21 cellular contexts compared by ENCODE assay signal in genomic region chr10:108616559-108617285, GRCh38.
"Had no signal": no experiment of that assay in that cellular context is flagged by ENCODE, and none has a peak within 500 bp of the region (broad histone marks: within the 10 kb centered on the region; RNA-seq: fewer than 3 reads in every experiment).

No MANE protein-coding gene starts in this region.

- H3K9me3 Mint-ChIP-seq: activated B cell treated with CpG ODN at 0.5 μM for 24 hours; activated naive CD4-positive, alpha-beta T cell treated with anti-CD3 and anti-CD28 coated beads, Interleukin-2, amount 10 ng/mL, durations not matched to agents 7 days and 5 days; memory B cell had no signal

- H3K4me1 ChIP-seq: esophagus muscularis mucosa, pancreas, thyroid gland, upper lobe of right lung had no signal

- H3K36me3 Mint-ChIP-seq: activated CD4-positive, alpha-beta memory T cell treated with anti-CD3 and anti-CD28 coated beads for 36 hours; activated naive CD4-positive, alpha-beta T cell treated with anti-CD3 and anti-CD28 coated beads, Interleukin-2, amount 10 ng/mL, durations not matched to agents 7 days and 5 days; memory B cell; natural killer cell treated with Interleukin-12 subunit alpha and Interleukin-12 subunit beta and Interleukin-15 and Interleukin-18, amount 100 ng/mL, for 72 hours had no signal

- H3K27me3 ChIP-seq: esophagus muscularis mucosa, pancreas, thyroid gland, upper lobe of right lung had no signal

- H3K27ac ChIP-seq: coronary artery, esophagus muscularis mucosa, pancreas, thyroid gland, upper lobe of right lung had no signal

- ATAC-seq: activated T-cell treated with anti-CD3 and anti-CD28 coated beads, Interleukin-2, amount 50 U/mL, for 72 hours; left colon; natural killer cell treated with Interleukin-12 subunit alpha and Interleukin-12 subunit beta and Interleukin-15 and Interleukin-18, amount 100 ng/mL, for 72 hours; pancreas; right cardiac atrium; stimulated activated naive CD8-positive, alpha-beta T cell treated with anti-CD3 and anti-CD28 coated beads, Interleukin-15, Interleukin-2, amounts not matched to agents 100 U/mL and 50 U/mL, for 24 hours; upper lobe of right lung had no signal

- H3K4me3 Mint-ChIP-seq: activated B cell treated with CpG ODN at 0.5 μM for 24 hours; activated CD4-positive, alpha-beta memory T cell treated with anti-CD3 and anti-CD28 coated beads for 36 hours; activated naive CD4-positive, alpha-beta T cell treated with anti-CD3 and anti-CD28 coated beads, Interleukin-2, amount 10 ng/mL, durations not matched to agents 7 days and 5 days; activated T-cell treated with anti-CD3 and anti-CD28 coated beads, Interleukin-2, amount 50 U/mL, for 72 hours; memory B cell; natural killer cell treated with Interleukin-12 subunit alpha and Interleukin-12 subunit beta and Interleukin-15 and Interleukin-18, amount 100 ng/mL, for 72 hours had no signal

- H3K36me3 ChIP-seq: esophagus muscularis mucosa, pancreas, thyroid gland, upper lobe of right lung had no signal

- H3K4me3 ChIP-seq: coronary artery, esophagus muscularis mucosa, pancreas, thyroid gland, upper lobe of right lung had no signal

- H3K27me3 Mint-ChIP-seq: activated B cell treated with CpG ODN at 0.5 μM for 24 hours; activated CD4-positive, alpha-beta memory T cell treated with anti-CD3 and anti-CD28 coated beads for 36 hours; activated naive CD4-positive, alpha-beta T cell treated with anti-CD3 and anti-CD28 coated beads, Interleukin-2, amount 10 ng/mL, durations not matched to agents 7 days and 5 days; memory B cell; natural killer cell treated with Interleukin-12 subunit alpha and Interleukin-12 subunit beta and Interleukin-15 and Interleukin-18, amount 100 ng/mL, for 72 hours had no signal

- DNase-seq: activated B cell treated with CpG ODN at 0.5 μM for 24 hours; activated CD4-positive, alpha-beta memory T cell treated with anti-CD3 and anti-CD28 coated beads for 36 hours; activated CD4-positive, alpha-beta T cell treated with anti-CD3 and anti-CD28 coated beads for 4 hours; activated effector memory CD4-positive, alpha-beta T cell treated with anti-CD3 and anti-CD28 coated beads, Interleukin-2, amount 50 U/mL, for 16 hours; activated naive CD4-positive, alpha-beta T cell treated with anti-CD3 and anti-CD28 coated beads, Interleukin-2, amount 10 ng/mL, durations not matched to agents 7 days and 5 days; activated T-cell treated with anti-CD3 and anti-CD28 coated beads, Interleukin-2, amount 50 U/mL, for 72 hours; amygdala; left colon; pancreas; right cardiac atrium; stimulated activated CD4-positive, alpha-beta T cell treated with anti-CD3 and anti-CD28 coated beads, Interleukin-12 subunit alpha, Interleukin-12 subunit beta, amount 100 ng/mL, for 4 hours; stimulated activated CD4-positive, alpha-beta T cell treated with anti-CD3 and anti-CD28 coated beads, Interleukin-4, amount 100 ng/mL, for 4 hours; stimulated activated naive CD8-positive, alpha-beta T cell treated with anti-CD3 and anti-CD28 coated beads, Interleukin-15, Interleukin-2, amounts not matched to agents 100 U/mL and 50 U/mL, for 24 hours; substantia nigra; T-helper 9 cell; thyroid gland; upper lobe of right lung had no signal

- H3K9me3 ChIP-seq: esophagus muscularis mucosa, pancreas, thyroid gland, upper lobe of right lung had no signal

- H3K4me1 Mint-ChIP-seq: activated B cell treated with CpG ODN at 0.5 μM for 24 hours; activated naive CD4-positive, alpha-beta T cell treated with anti-CD3 and anti-CD28 coated beads, Interleukin-2, amount 10 ng/mL, durations not matched to agents 7 days and 5 days; memory B cell had no signal

- H3K27ac Mint-ChIP-seq: activated B cell treated with CpG ODN at 0.5 μM for 24 hours; activated CD4-positive, alpha-beta memory T cell treated with anti-CD3 and anti-CD28 coated beads for 36 hours; activated naive CD4-positive, alpha-beta T cell treated with anti-CD3 and anti-CD28 coated beads, Interleukin-2, amount 10 ng/mL, durations not matched to agents 7 days and 5 days; activated T-cell treated with anti-CD3 and anti-CD28 coated beads, Interleukin-2, amount 50 U/mL, for 72 hours; memory B cell; natural killer cell treated with Interleukin-12 subunit alpha and Interleukin-12 subunit beta and Interleukin-15 and Interleukin-18, amount 100 ng/mL, for 72 hours had no signal
